In the genomic region with DNA sequence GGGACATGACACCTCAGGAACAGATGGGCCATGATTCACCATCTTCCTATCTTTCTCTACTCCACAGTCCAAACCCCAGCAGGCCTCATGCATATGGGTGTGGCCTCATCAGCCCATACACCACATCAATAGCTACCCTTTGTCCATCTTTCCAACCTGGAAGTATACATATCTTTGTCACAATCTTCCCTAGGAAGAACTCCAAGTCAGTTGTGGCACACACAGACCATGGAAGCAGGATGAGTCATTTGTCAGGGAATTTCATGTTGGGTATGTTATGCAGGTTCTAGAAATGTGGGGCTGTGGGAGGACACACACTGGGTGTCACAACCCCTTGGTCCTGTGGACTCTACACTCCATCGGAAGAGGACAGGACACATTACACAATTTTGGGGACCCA, we compare ENCODE assay signal across 20 cellular contexts. TPM values are rescaled to one million over a fixed set of nuclear protein-coding genes. Genes with fewer than 3 reads are reported as not detected.
"Had no signal": no experiment of that assay in that cellular context is flagged by ENCODE, and none has a peak within 500 bp of the region (broad histone marks: within the 10 kb centered on the region; RNA-seq: fewer than 3 reads in every experiment).

No MANE protein-coding gene starts in this region.

- H3K9me3 Mint-ChIP-seq: activated CD4-positive, alpha-beta T cell treated with anti-CD3 and anti-CD28 coated beads, Interleukin-2, amount 10 ng/mL, durations not matched to agents 24 days and 14 days; activated naive CD4-positive, alpha-beta T cell treated with anti-CD3 and anti-CD28 coated beads for 36 hours; activated T-helper 17 cell treated with anti-CD3 and anti-CD28 coated beads, Interleukin-2, amount 50 U/mL, for 72 hours; stimulated activated naive CD8-positive, alpha-beta T cell treated with anti-CD3 and anti-CD28 coated beads, Interleukin-15, amount 100 ng/mL, for 72 hours; T-helper 1 cell treated with Interleukin-12 subunit alpha and Interleukin-12 subunit beta and Interleukin-4 antibody, amounts not matched to agents 30 μg/mL and 1 μg/mL, for 36 hours had no signal

- ATAC-seq: activated T-helper 17 cell treated with anti-CD3 and anti-CD28 coated beads, Interleukin-2, amount 50 U/mL, for 72 hours; stimulated activated naive CD8-positive, alpha-beta T cell treated with anti-CD3 and anti-CD28 coated beads, Interleukin-15, amount 100 ng/mL, for 72 hours had no signal

- H3K27ac Mint-ChIP-seq: activated CD4-positive, alpha-beta T cell treated with anti-CD3 and anti-CD28 coated beads, Interleukin-2, amount 10 ng/mL, durations not matched to agents 24 days and 14 days; activated naive CD4-positive, alpha-beta T cell treated with anti-CD3 and anti-CD28 coated beads for 36 hours; activated T-helper 17 cell treated with anti-CD3 and anti-CD28 coated beads, Interleukin-2, amount 50 U/mL, for 72 hours; stimulated activated naive CD8-positive, alpha-beta T cell treated with anti-CD3 and anti-CD28 coated beads, Interleukin-15, amount 100 ng/mL, for 72 hours; T-helper 1 cell treated with Interleukin-12 subunit alpha and Interleukin-12 subunit beta and Interleukin-4 antibody, amounts not matched to agents 30 μg/mL and 1 μg/mL, for 36 hours; WTC11 had no signal

- DNase-seq: activated CD4-positive, alpha-beta T cell treated with anti-CD3 and anti-CD28 coated beads, Interleukin-2, amount 10 ng/mL, durations not matched to agents 24 days and 14 days; activated CD8-positive, alpha-beta memory T cell treated with anti-CD3 and anti-CD28 coated beads for 24 hours; colonic mucosa; effector CD4-positive, alpha-beta T cell; glutamatergic neuron; left ventricle myocardium inferior; stimulated activated CD4-positive, alpha-beta T cell treated with anti-CD3 and anti-CD28 coated beads, Interleukin-4, amount 100 ng/mL, for 24 hours; stimulated activated naive CD8-positive, alpha-beta T cell treated with anti-CD3 and anti-CD28 coated beads, Interleukin-15, amount 100 ng/mL, for 72 hours; testis had no signal

- H3K36me3 Mint-ChIP-seq: WTC11 had no signal

- H3K4me3 Mint-ChIP-seq: activated CD4-positive, alpha-beta T cell treated with anti-CD3 and anti-CD28 coated beads, Interleukin-2, amount 10 ng/mL, durations not matched to agents 24 days and 14 days; activated naive CD4-positive, alpha-beta T cell treated with anti-CD3 and anti-CD28 coated beads for 36 hours; activated T-helper 17 cell treated with anti-CD3 and anti-CD28 coated beads, Interleukin-2, amount 50 U/mL, for 72 hours; neural crest cell; stimulated activated naive CD8-positive, alpha-beta T cell treated with anti-CD3 and anti-CD28 coated beads, Interleukin-15, amount 100 ng/mL, for 72 hours; T-helper 1 cell treated with Interleukin-12 subunit alpha and Interleukin-12 subunit beta and Interleukin-4 antibody, amounts not matched to agents 30 μg/mL and 1 μg/mL, for 36 hours; WTC11 had no signal

- H3K4me3 ChIP-seq: colonic mucosa, left ventricle myocardium inferior, testis had no signal

- H3K4me1 Mint-ChIP-seq: activated CD4-positive, alpha-beta T cell treated with anti-CD3 and anti-CD28 coated beads, Interleukin-2, amount 10 ng/mL, durations not matched to agents 24 days and 14 days; activated T-helper 17 cell treated with anti-CD3 and anti-CD28 coated beads, Interleukin-2, amount 50 U/mL, for 72 hours; neural crest cell; stimulated activated naive CD8-positive, alpha-beta T cell treated with anti-CD3 and anti-CD28 coated beads, Interleukin-15, amount 100 ng/mL, for 72 hours had no signal

- H3K27me3 Mint-ChIP-seq: activated T-helper 17 cell treated with anti-CD3 and anti-CD28 coated beads, Interleukin-2, amount 50 U/mL, for 72 hours; stimulated activated naive CD8-positive, alpha-beta T cell treated with anti-CD3 and anti-CD28 coated beads, Interleukin-15, amount 100 ng/mL, for 72 hours had no signal

RNA-seq across cellular contexts. Expression of a gene that starts 30.5 kb away (rescaled TPM):
- total RNA-seq: activated CD4-positive, alpha-beta T cell treated with anti-CD3 and anti-CD28 coated beads, Interleukin-2, amount 10 ng/mL, durations not matched to agents 24 days and 14 days; activated naive CD4-positive, alpha-beta T cell treated with anti-CD3 and anti-CD28 coated beads for 36 hours; activated T-helper 17 cell treated with anti-CD3 and anti-CD28 coated beads, Interleukin-2, amount 50 U/mL, for 72 hours; astrocyte; fibroblast of villous mesenchyme; mesenteric fat pad; myocyte; neural crest cell; osteocyte; WTC11 had no signal

RNA-seq across cellular contexts. Expression of a gene that starts 47.6 kb away (rescaled TPM):
- total RNA-seq: activated CD4-positive, alpha-beta T cell treated with anti-CD3 and anti-CD28 coated beads, Interleukin-2, amount 10 ng/mL, durations not matched to agents 24 days and 14 days; activated naive CD4-positive, alpha-beta T cell treated with anti-CD3 and anti-CD28 coated beads for 36 hours; activated T-helper 17 cell treated with anti-CD3 and anti-CD28 coated beads, Interleukin-2, amount 50 U/mL, for 72 hours; astrocyte; cardiac septum; fibroblast of villous mesenchyme; myocyte; neural crest cell; osteocyte had no signal
